11 cellular contexts compared by ENCODE assay signal in genomic region chr21:35565204-35565611, GRCh38.
DNase-seq lines count a peak whose midpoint lies in the region; ATAC-seq and TF ChIP-seq lines count a peak whose summit lies in the region.
"Had no signal": no experiment of that assay in that cellular context is flagged by ENCODE, and none has a peak within 500 bp of the region (broad histone marks: within the 10 kb centered on the region; RNA-seq: fewer than 3 reads in every experiment).

No MANE protein-coding gene starts in this region.

- ATAC-seq in sciatic nerve (peak; percentile 78), HG02571 (IDR thresholded peaks at IDR 0.05; ENCODE audit: unreplicated experiment) (no peak)
- ATAC-seq in activated CD4-positive, alpha-beta T cell treated with anti-CD3 and anti-CD28 coated beads for 36 hours, result no peak
- ATAC-seq: gastroesophageal sphincter had no signal

- H3K4me1 Mint-ChIP-seq in activated CD4-positive, alpha-beta T cell treated with anti-CD3 and anti-CD28 coated beads for 36 hours, result no peaks in the 10 kb centered on the region

- H3K27me3 Mint-ChIP-seq in activated CD4-positive, alpha-beta T cell treated with anti-CD3 and anti-CD28 coated beads for 36 hours, result peaks cover 10% of the 10 kb centered on the region

- TF ChIP-seq CTCF in fibroblast of mammary gland (conservative IDR thresholded peaks at IDR 0.05; ENCODE audit: control insufficient read depth, insufficient read depth, low read depth, low read length), result no peak

- POLR2A ChIA-PET in activated CD4-positive, alpha-beta T cell treated with anti-CD3 and anti-CD28 coated beads for 36 hours (lab: Charles Lee), result no interaction called here

- DNase-seq in GM04503 (ENCODE audit: low read depth) (peak; percentile 73), SIG-M5 treated with dmso at 0.1 percent for 504 hours (lab: John Stamatoyannopoulos, UW; ENCODE audit: unreplicated experiment) (peak; percentile 83), fibroblast of mammary gland (ENCODE audit: low read depth) (peak; percentile 95), sciatic nerve (ENCODE audit: low spot score) (peak; percentile 66), NCI-H345 treated with DMSO at 0.1 percent for 48 hours (lab: John Stamatoyannopoulos, UW; ENCODE audit: unreplicated experiment) (no peak), NCI-H774 (lab: John Stamatoyannopoulos, UW) (no peak)
- no peak for DNase-seq in activated CD4-positive, alpha-beta T cell treated with anti-CD3 and anti-CD28 coated beads for 36 hours
- DNase-seq: nucleus accumbens, SW 1271 had no signal

- H3K4me3 ChIP-seq in fibroblast of mammary gland (ENCODE audit: control insufficient read depth, low read depth, low read length), result no peak overlapping the region
- H3K4me3 ChIP-seq: gastroesophageal sphincter had no signal

- intact Hi-C loops in sciatic nerve (cut with DNase I), result no loop called here
- intact Hi-C loops in activated CD4-positive, alpha-beta T cell treated with anti-CD3 and anti-CD28 coated beads for 36 hours (cut with DNase I, micrococcal nuclease), result no loop called here

- H3K27ac Mint-ChIP-seq in activated CD4-positive, alpha-beta T cell treated with anti-CD3 and anti-CD28 coated beads for 36 hours, result no peak overlapping the region

- no peaks in the 10 kb centered on the region for H3K36me3 Mint-ChIP-seq in activated CD4-positive, alpha-beta T cell treated with anti-CD3 and anti-CD28 coated beads for 36 hours (ENCODE audit: low read depth)

- CTCF ChIA-PET in activated CD4-positive, alpha-beta T cell treated with anti-CD3 and anti-CD28 coated beads for 36 hours (lab: Charles Lee), result interaction anchor here (0.6 to 0.8 kb wide), 3 partner anchors 659 to 936 kb away, joined by 3 to 4 read pairs (median 3); no protein-coding TSS in a partner anchor

- no peaks in the 10 kb centered on the region for H3K9me3 Mint-ChIP-seq in activated CD4-positive, alpha-beta T cell treated with anti-CD3 and anti-CD28 coated beads for 36 hours (ENCODE audit: low read depth)

- H3K4me3 Mint-ChIP-seq in activated CD4-positive, alpha-beta T cell treated with anti-CD3 and anti-CD28 coated beads for 36 hours, result no peak overlapping the region

Comparison
In these comparisons a context has a peak if more than half of its experiments do, and no peak if none do; other contexts are left out.
1. DNase-seq: peak in GM04503 (single experiment), SIG-M5 treated with dmso at 0.1 percent for 504 hours (single experiment), fibroblast of mammary gland (single experiment) and sciatic nerve (single experiment); none in NCI-H345 treated with DMSO at 0.1 percent for 48 hours (single experiment), NCI-H774 (single experiment) and activated CD4-positive, alpha-beta T cell treated with anti-CD3 and anti-CD28 coated beads for 36 hours (single experiment).